Comparison of ENCODE assay signal across 8 cellular contexts in the genomic region with DNA sequence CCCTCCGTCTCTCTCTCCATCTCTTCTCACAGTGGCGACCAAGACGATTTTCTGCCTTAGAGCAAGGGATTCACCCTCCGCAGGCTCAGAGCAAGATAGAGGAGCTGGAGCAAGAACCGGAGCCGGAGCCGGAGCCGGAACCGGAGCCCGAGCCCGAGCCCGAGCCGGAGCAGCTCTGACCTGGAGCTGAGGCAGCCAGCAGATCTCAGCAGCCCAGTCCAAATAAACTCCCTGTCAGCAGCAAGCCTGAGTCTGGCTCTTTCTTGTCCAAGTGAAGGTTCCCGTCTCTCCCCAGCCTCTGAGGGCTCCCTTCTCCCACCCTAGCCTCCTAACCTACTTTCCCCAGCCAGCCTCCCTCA. TPM values are rescaled to one million over a fixed set of nuclear protein-coding genes. Genes with fewer than 3 reads are reported as not detected.
A peak's percentile ranks its signal among the peaks of the same experiment; 100 is the strongest.
DNase-seq lines count a peak whose midpoint lies in the region; ATAC-seq, FAIRE-seq and TF ChIP-seq lines count a peak whose summit lies in the region.

No MANE protein-coding gene starts in this region.

- H3K4me1 ChIP-seq in astrocyte (ENCODE audit: insufficient read depth, low read length) (peaks cover 6% of the 10 kb centered on the region), keratinocyte (ENCODE audit: control insufficient read depth, extremely low read depth, insufficient read depth, low read length) (peaks cover 8% of the 10 kb centered on the region), testis (peaks cover 22% of the 10 kb centered on the region)

- H3K9me1 ChIP-seq in keratinocyte (ENCODE audit: control insufficient read depth, extremely low read depth, insufficient read depth, low read length), result no peaks in the 10 kb centered on the region

- dilution Hi-C loops in keratinocyte (cut with MboI; ENCODE audit: extremely low pct_ligation_motif_present, low sequenced_read_pairs), result no loop called here

- no peaks in the 10 kb centered on the region for H3K9me3 Mint-ChIP-seq in stimulated activated naive CD8-positive, alpha-beta T cell treated with anti-CD3 and anti-CD28 coated beads, Interleukin-15, Interleukin-2, amounts not matched to agents 100 ng/mL and 50 ng/mL, for 24 hours
- H3K9me3 Mint-ChIP-seq in astrocyte (ENCODE audit: unreplicated experiment), result peaks cover 2% of the 10 kb centered on the region

- DNase-seq in stimulated activated naive CD8-positive, alpha-beta T cell treated with anti-CD3 and anti-CD28 coated beads, Interleukin-15, Interleukin-2, amounts not matched to agents 100 U/mL and 50 U/mL, for 24 hours, result no peak
- DNase-seq in astrocyte (ENCODE audit: low read depth) (no peak), keratinocyte (ENCODE audit: low read depth, low spot score) (no peak), testis (peak; percentile 55)
- no peak for DNase-seq in activated CD8-positive, alpha-beta memory T cell treated with anti-CD3 and anti-CD28 coated beads, Interleukin-2, amount 50 U/mL, for 4 hours

- no peak for ATAC-seq in stimulated activated naive CD8-positive, alpha-beta T cell treated with anti-CD3 and anti-CD28 coated beads, Interleukin-15, Interleukin-2, amounts not matched to agents 100 U/mL and 50 U/mL, for 24 hours
- ATAC-seq in GM18867 (IDR thresholded peaks at IDR 0.05; ENCODE audit: unreplicated experiment) (no peak), GM19467 (IDR thresholded peaks at IDR 0.05; ENCODE audit: unreplicated experiment) (no peak)

- peak overlapping the region; percentile 61 for H3K9ac ChIP-seq in astrocyte (ENCODE audit: low read length)
- peak overlapping the region; percentile 62 for H3K9ac ChIP-seq in keratinocyte (ENCODE audit: control insufficient read depth, extremely low read depth, insufficient read depth, low read length)

- H3K79me2 ChIP-seq in astrocyte (ENCODE audit: insufficient read depth, low read length) (no peaks in the 10 kb centered on the region), keratinocyte (ENCODE audit: control insufficient read depth, insufficient read depth, low read length) (no peaks in the 10 kb centered on the region)

- no peak overlapping the region for H3K27ac ChIP-seq in astrocyte (ENCODE audit: low read depth, low read length)
- H3K27ac ChIP-seq in keratinocyte (ENCODE audit: control insufficient read depth, insufficient read depth, low read length), result no peak overlapping the region
- H3K27ac ChIP-seq in testis, result peak overlapping the region; percentile 84 to 87

- peaks cover 91% of the 10 kb centered on the region for H3K4me1 Mint-ChIP-seq in stimulated activated naive CD8-positive, alpha-beta T cell treated with anti-CD3 and anti-CD28 coated beads, Interleukin-15, Interleukin-2, amounts not matched to agents 100 ng/mL and 50 ng/mL, for 24 hours (ENCODE audit: low read depth)
- H3K4me1 Mint-ChIP-seq in astrocyte (ENCODE audit: low read depth, unreplicated experiment), result peaks cover 9% of the 10 kb centered on the region

- H4K20me1 ChIP-seq in astrocyte (ENCODE audit: insufficient read depth, low read length) (no peaks in the 10 kb centered on the region), keratinocyte (ENCODE audit: control insufficient read depth, extremely low read depth, insufficient read depth, low read length) (no peaks in the 10 kb centered on the region)

- peak overlapping the region; percentile 66 for H2AFZ ChIP-seq in astrocyte (ENCODE audit: low read depth, low read length)
- H2AFZ ChIP-seq in keratinocyte (ENCODE audit: control insufficient read depth, low read length), result peak overlapping the region; percentile 77

- H3K4me3 ChIP-seq in astrocyte (ENCODE audit: insufficient read depth, low read depth, low read length), result peak overlapping the region; percentile 45
- H3K4me3 ChIP-seq in keratinocyte (ENCODE audit: control insufficient read depth in 2 of 3, extremely low read depth in 1 of 3, insufficient read depth in 2 of 3, low read depth in 1 of 3, low read length in 3 of 3), result peak overlapping the region in 2 of 3 experiments; percentile 44 to 63
- H3K4me3 ChIP-seq in testis, result peak overlapping the region; percentile 29 to 43

- H3K27me3 ChIP-seq in astrocyte (ENCODE audit: insufficient read depth, low read length), result no peaks in the 10 kb centered on the region
- peaks cover 34% of the 10 kb centered on the region for H3K27me3 ChIP-seq in keratinocyte (ENCODE audit: control insufficient read depth, extremely low read depth, insufficient read depth, low read length)
- H3K27me3 ChIP-seq in testis, result no peaks in the 10 kb centered on the region

- H3K36me3 ChIP-seq in astrocyte (ENCODE audit: insufficient read depth, low read length), result peaks cover 4% of the 10 kb centered on the region
- no peaks in the 10 kb centered on the region for H3K36me3 ChIP-seq in keratinocyte (ENCODE audit: control insufficient read depth in 2 of 2, extremely low read depth in 1 of 2, insufficient read depth in 2 of 2, low read length in 2 of 2)
- H3K36me3 ChIP-seq in testis (ENCODE audit: low read depth, missing control alignments), result no peaks in the 10 kb centered on the region

- peaks cover 51% of the 10 kb centered on the region for H3K36me3 Mint-ChIP-seq in stimulated activated naive CD8-positive, alpha-beta T cell treated with anti-CD3 and anti-CD28 coated beads, Interleukin-15, Interleukin-2, amounts not matched to agents 100 ng/mL and 50 ng/mL, for 24 hours (ENCODE audit: low read depth)
- H3K36me3 Mint-ChIP-seq in astrocyte (ENCODE audit: low read depth, unreplicated experiment), result peaks cover 18% of the 10 kb centered on the region

- H3K4me3 Mint-ChIP-seq in stimulated activated naive CD8-positive, alpha-beta T cell treated with anti-CD3 and anti-CD28 coated beads, Interleukin-15, Interleukin-2, amounts not matched to agents 100 ng/mL and 50 ng/mL, for 24 hours, result peak overlapping the region; percentile 77
- peak overlapping the region; percentile 77 for H3K4me3 Mint-ChIP-seq in astrocyte (ENCODE audit: unreplicated experiment)

- intact Hi-C loops in testis (cut with DNase I; ENCODE audit: low total_unique reads), result loop anchor here (10.0 kb wide), 1 partner anchor 47 kb away; the partner anchor contains the start of genes GPR162 and P3H3

- TF ChIP-seq POLR2A in testis (IDR thresholded peaks at IDR 0.05), result no peak

- H3K9me3 ChIP-seq in astrocyte (ENCODE audit: insufficient read depth, low read depth, low read length) (no peaks in the 10 kb centered on the region), keratinocyte (ENCODE audit: control insufficient read depth, low read depth, low read length) (no peaks in the 10 kb centered on the region), testis (no peaks in the 10 kb centered on the region)

- H3K27me3 Mint-ChIP-seq in stimulated activated naive CD8-positive, alpha-beta T cell treated with anti-CD3 and anti-CD28 coated beads, Interleukin-15, Interleukin-2, amounts not matched to agents 100 ng/mL and 50 ng/mL, for 24 hours, result peaks cover 11% of the 10 kb centered on the region
- H3K27me3 Mint-ChIP-seq in astrocyte (ENCODE audit: low read depth, unreplicated experiment), result peaks cover 40% of the 10 kb centered on the region

- 19 to 21% methylated on average over 14 of the region's 14 CpGs for WGBS in testis, 2 donors

- peak overlapping the region; percentile 91 for H3K27ac Mint-ChIP-seq in stimulated activated naive CD8-positive, alpha-beta T cell treated with anti-CD3 and anti-CD28 coated beads, Interleukin-15, Interleukin-2, amounts not matched to agents 100 ng/mL and 50 ng/mL, for 24 hours
- no peak overlapping the region for H3K27ac Mint-ChIP-seq in astrocyte (ENCODE audit: unreplicated experiment)

- peak overlapping the region; percentile 91 for H3K4me2 ChIP-seq in astrocyte (ENCODE audit: low read length)
- H3K4me2 ChIP-seq in keratinocyte (ENCODE audit: control insufficient read depth, extremely low read depth, insufficient read depth, low read depth, low read length), result peak overlapping the region; percentile 92

- FAIRE-seq in astrocyte (lab: Jason Lieb, UNC) (no peak), keratinocyte (lab: Jason Lieb, UNC) (no peak)

- TF ChIP-seq CTCF in astrocyte (IDR thresholded peaks at IDR 0.05; ENCODE audit: insufficient read depth, low read depth, low read length), result no peak
- TF ChIP-seq CTCF in keratinocyte (optimal IDR thresholded peaks at IDR 0.05 in 1 of 3, IDR thresholded peaks at IDR 0.05 in 1 of 3, conservative IDR thresholded peaks at IDR 0.05 in 1 of 3; ENCODE audit: extremely low read depth in 1 of 3, insufficient read depth in 2 of 3, low read length in 3 of 3), result no peak
- TF ChIP-seq CTCF in testis (IDR thresholded peaks at IDR 0.05), result no peak

RNA-seq across cellular contexts. Expression of gene LAG3, which starts 5.9 kb away (rescaled TPM):
- 2.0 TPM in 2 replicates for total RNA-seq in astrocyte
- polyA plus RNA-seq in keratinocyte, result 0.09 to 0.14 TPM (median 0.09 TPM) in 3 replicates
- polyA plus RNA-seq in keratinocyte (2011; ENCODE audit: low read depth), result not detected
- not detected in 2 replicates for polyA plus RNA-seq in keratinocyte (2011; cell fraction: cytosol; rRNA removed)
- 0.27 and 0.40 TPM in 2 replicates for polyA plus RNA-seq in keratinocyte (2011; cell fraction: nucleus; rRNA removed)
- 0.23 and 0.97 TPM in 2 replicates for polyA plus RNA-seq in keratinocyte (2012; ENCODE audit: low replicate concordance)
- not detected in 3 replicates for polyA minus RNA-seq in keratinocyte
- polyA minus RNA-seq in keratinocyte (2011; cell fraction: cytosol; rRNA and poly(A)+ RNA removed), result not detected
- polyA minus RNA-seq in keratinocyte (2011; cell fraction: nucleus; rRNA and poly(A)+ RNA removed), result not detected in 2 replicates
- 1 to 10 TPM; 4.1 to 7.1 TPM for total RNA-seq in testis
- polyA plus RNA-seq in testis (ENCODE audit: insufficient read depth, low read depth, low replicate concordance), result 6.3 TPM

RNA-seq across cellular contexts. Expression of gene CD4, which starts 11.1 kb away (rescaled TPM):
- total RNA-seq in astrocyte, result 0.54 and 0.72 TPM in 2 replicates
- 0.01 to 0.05 TPM in 2 of 3 replicates, not detected in the other for polyA plus RNA-seq in keratinocyte
- not detected for polyA plus RNA-seq in keratinocyte (2011; ENCODE audit: low read depth)
- not detected in 2 replicates for polyA plus RNA-seq in keratinocyte (2011; cell fraction: cytosol; rRNA removed)
- polyA plus RNA-seq in keratinocyte (2011; cell fraction: nucleus; rRNA removed), result not detected in 2 replicates
- polyA plus RNA-seq in keratinocyte (2012; ENCODE audit: low replicate concordance), result not detected in 2 replicates
- polyA minus RNA-seq in keratinocyte, result 0.23 TPM in 1 of 3 replicates, not detected in the others
- polyA minus RNA-seq in keratinocyte (2011; cell fraction: cytosol; rRNA and poly(A)+ RNA removed), result not detected
- polyA minus RNA-seq in keratinocyte (2011; cell fraction: nucleus; rRNA and poly(A)+ RNA removed), result not detected in 2 replicates
- 1 to 10 TPM; 2.0 to 4.5 TPM for total RNA-seq in testis
- polyA plus RNA-seq in testis (ENCODE audit: insufficient read depth, low read depth, low replicate concordance), result 22.2 TPM

RNA-seq across cellular contexts. Expression of gene PTMS, which starts 12.0 kb away (rescaled TPM):
- total RNA-seq in astrocyte (504 and 510 TPM in 2 replicates), testis (10 to 100 TPM; 53.4 to 64.3 TPM)
- polyA plus RNA-seq in keratinocyte (80.6 to 140 TPM (median 119 TPM) in 3 replicates), testis (ENCODE audit: insufficient read depth, low read depth, low replicate concordance) (185 TPM)
- polyA plus RNA-seq in keratinocyte (2011; ENCODE audit: low read depth), result 25.3 TPM
- 69.1 and 164 TPM in 2 replicates for polyA plus RNA-seq in keratinocyte (2011; cell fraction: cytosol; rRNA removed)
- 56.0 and 59.5 TPM in 2 replicates for polyA plus RNA-seq in keratinocyte (2011; cell fraction: nucleus; rRNA removed)
- polyA plus RNA-seq in keratinocyte (2012; ENCODE audit: low replicate concordance), result 90.0 and 261 TPM in 2 replicates
- 35.3 to 395 TPM (median 52.5 TPM) in 3 replicates for polyA minus RNA-seq in keratinocyte
- 59.5 TPM for polyA minus RNA-seq in keratinocyte (2011; cell fraction: cytosol; rRNA and poly(A)+ RNA removed)
- polyA minus RNA-seq in keratinocyte (2011; cell fraction: nucleus; rRNA and poly(A)+ RNA removed), result 14.2 and 18.3 TPM in 2 replicates

RNA-seq across cellular contexts. Expression of gene MLF2, which starts 25.2 kb away (rescaled TPM):
- total RNA-seq in astrocyte (302 and 316 TPM in 2 replicates), testis (100 to 1,000 TPM; 211 to 242 TPM)
- polyA plus RNA-seq in keratinocyte (317 to 364 TPM (median 335 TPM) in 3 replicates), testis (ENCODE audit: insufficient read depth, low read depth, low replicate concordance) (177 TPM)
- polyA plus RNA-seq in keratinocyte (2011; ENCODE audit: low read depth), result 126 TPM
- 318 and 362 TPM in 2 replicates for polyA plus RNA-seq in keratinocyte (2011; cell fraction: cytosol; rRNA removed)
- polyA plus RNA-seq in keratinocyte (2011; cell fraction: nucleus; rRNA removed), result 243 and 262 TPM in 2 replicates
- 227 and 246 TPM in 2 replicates for polyA plus RNA-seq in keratinocyte (2012; ENCODE audit: low replicate concordance)
- 307 to 390 TPM (median 320 TPM) in 3 replicates for polyA minus RNA-seq in keratinocyte
- polyA minus RNA-seq in keratinocyte (2011; cell fraction: cytosol; rRNA and poly(A)+ RNA removed), result 244 TPM
- 82.0 and 93.5 TPM in 2 replicates for polyA minus RNA-seq in keratinocyte (2011; cell fraction: nucleus; rRNA and poly(A)+ RNA removed)

RNA-seq across cellular contexts. Expression of gene GPR162, which starts 43.4 kb away (rescaled TPM):
- 6.0 and 6.2 TPM in 2 replicates for total RNA-seq in astrocyte
- 0.05 to 0.10 TPM (median 0.09 TPM) in 3 replicates for polyA plus RNA-seq in keratinocyte
- not detected for polyA plus RNA-seq in keratinocyte (2011; ENCODE audit: low read depth)
- polyA plus RNA-seq in keratinocyte (2011; cell fraction: cytosol; rRNA removed), result not detected in 2 replicates
- 0.14 TPM in 1 of 2 replicates, not detected in the other for polyA plus RNA-seq in keratinocyte (2011; cell fraction: nucleus; rRNA removed)
- 0.10 TPM in 1 of 2 replicates, not detected in the other for polyA plus RNA-seq in keratinocyte (2012; ENCODE audit: low replicate concordance)
- polyA minus RNA-seq in keratinocyte, result not detected in 3 replicates
- polyA minus RNA-seq in keratinocyte (2011; cell fraction: cytosol; rRNA and poly(A)+ RNA removed), result not detected
- not detected in 2 replicates for polyA minus RNA-seq in keratinocyte (2011; cell fraction: nucleus; rRNA and poly(A)+ RNA removed)
- 1 to 10 TPM in 1 of 2 donors, under 1 TPM in 1; 0.94 to 2.2 TPM for total RNA-seq in testis
- 1.8 TPM for polyA plus RNA-seq in testis (ENCODE audit: insufficient read depth, low read depth, low replicate concordance)

Comparison
In these comparisons a context has a peak if more than half of its experiments do, and no peak if none do; other contexts are left out.
1. H3K27ac ChIP-seq: peak in testis (2 of 2); none in astrocyte (single experiment) and keratinocyte (single experiment).
2. Peak in every context shown above with its lines, with median percentiles within 50 percentile points of each other: H3K4me3 ChIP-seq.